Comparison of ENCODE assay signal across 11 cellular contexts in genomic region chr14:43795600-43796228, GRCh38.
DNase-seq lines count a peak whose midpoint lies in the region; ATAC-seq and TF ChIP-seq lines count a peak whose summit lies in the region.
"Had no signal": no experiment of that assay in that cellular context is flagged by ENCODE, and none has a peak within 500 bp of the region (broad histone marks: within the 10 kb centered on the region; RNA-seq: fewer than 3 reads in every experiment).

No MANE protein-coding gene starts in this region.

- no peaks in the 10 kb centered on the region for H3K9me3 Mint-ChIP-seq in Caco-2 (ENCODE audit: unreplicated experiment)

- no peaks in the 10 kb centered on the region for H3K4me1 ChIP-seq in Caco-2
- no peaks in the 10 kb centered on the region for H3K4me1 ChIP-seq in esophagus squamous epithelium

- no peaks in the 10 kb centered on the region for H3K4me1 Mint-ChIP-seq in Caco-2 (ENCODE audit: low read depth, unreplicated experiment)
- H3K4me1 Mint-ChIP-seq: IgD-negative memory B cell had no signal

- H3K4me3 Mint-ChIP-seq in Caco-2 (ENCODE audit: unreplicated experiment): no peak overlapping the region
- H3K4me3 Mint-ChIP-seq: IgD-negative memory B cell had no signal

- in situ Hi-C loops in astrocyte of the cerebellum (cut with HindIII; ENCODE audit: low sequenced_read_pairs): no loop called here

- peak; percentile 16 to 40 for TF ChIP-seq CTCF in Caco-2 (IDR thresholded peaks at IDR 0.05; ENCODE audit: insufficient read depth in 1 of 2, low read depth in 1 of 2, low read length in 1 of 2, severe bottlenecking in 1 of 2, unreplicated experiment in 1 of 2)
- TF ChIP-seq CTCF in astrocyte of the cerebellum (IDR thresholded peaks at IDR 0.05; ENCODE audit: low read depth, low read length, missing control alignments): peak; percentile 17
- peak in 1 of 6 experiments; percentile 4 for TF ChIP-seq CTCF in esophagus squamous epithelium (IDR thresholded peaks at IDR 0.05)

- H3K27ac ChIP-seq in esophagus squamous epithelium: no peak overlapping the region

- POLR2A ChIA-PET in Caco-2 (lab: Charles Lee): no interaction called here

- H3K4me3 ChIP-seq in Caco-2 (ENCODE audit: low read depth, low read length) (no peak overlapping the region), astrocyte of the cerebellum (ENCODE audit: low read depth, low read length) (no peak overlapping the region), esophagus squamous epithelium (no peak overlapping the region)

- TF ChIP-seq POLR2A in esophagus squamous epithelium (IDR thresholded peaks at IDR 0.05): no peak

- H3K27me3 ChIP-seq in Caco-2 (replicated peaks; ENCODE audit: control insufficient read depth, insufficient read depth, low read length) (no peaks in the 10 kb centered on the region), esophagus squamous epithelium (no peaks in the 10 kb centered on the region)

- H3K9me3 ChIP-seq in Caco-2 (no peaks in the 10 kb centered on the region; the same call in 1 of the 2 replicates), esophagus squamous epithelium (no peaks in the 10 kb centered on the region)

- no peaks in the 10 kb centered on the region for H3K27me3 Mint-ChIP-seq in Caco-2 (ENCODE audit: insufficient read depth, unreplicated experiment)
- H3K27me3 Mint-ChIP-seq: IgD-negative memory B cell had no signal

- DNase-seq in Caco-2 (peak in 1 of 2 experiments; percentile 7), NCI-H1092 treated with DMSO at 0.1 percent for 48 hours (lab: John Stamatoyannopoulos, UW) (peak; percentile 59), astrocyte of the cerebellum (ENCODE audit: low read depth) (no peak), kidney glomerular epithelial cell (lab: John Stamatoyannopoulos, UW) (peak; percentile 17), esophagus squamous epithelium (lab: John Stamatoyannopoulos, UW) (no peak), activated gamma-delta T cell treated with Interleukin-2 at 50 U/mL for 16 hours (no peak)
- DNase-seq in activated T-cell treated with anti-CD3 and anti-CD28 coated beads, Interleukin-2, amount 50 U/mL, for 1 hour: no peak
- DNase-seq: activated T-cell treated with anti-CD3 and anti-CD28 coated beads for 4 hours, Right ventricle myocardium superior had no signal

- ATAC-seq in HG02798 (IDR thresholded peaks at IDR 0.05; ENCODE audit: poor library complexity, unreplicated experiment): no peak

- no peaks in the 10 kb centered on the region for H3K36me3 ChIP-seq in Caco-2 (ENCODE audit: control insufficient read depth, insufficient read depth, low read length)
- H3K36me3 ChIP-seq in esophagus squamous epithelium: no peaks in the 10 kb centered on the region

- CTCF ChIA-PET in Caco-2 (lab: Charles Lee): no interaction called here

- H3K36me3 Mint-ChIP-seq in Caco-2 (ENCODE audit: insufficient read depth, unreplicated experiment): no peaks in the 10 kb centered on the region
- H3K36me3 Mint-ChIP-seq: IgD-negative memory B cell had no signal

- H3K27ac Mint-ChIP-seq in Caco-2 (ENCODE audit: unreplicated experiment): no peak overlapping the region
- H3K27ac Mint-ChIP-seq: IgD-negative memory B cell had no signal

- no TSS peak for BruUV-seq in Caco-2 (replicated peaks; lab: Mats Ljungman, UMichigan)

- intact Hi-C loops in Caco-2 (cut with micrococcal nuclease; ENCODE audit: unreplicated experiment) (loop anchor here (1.0 to 2.0 kb wide), 3 partner anchors 148 to 293 kb away; no protein-coding TSS in a partner anchor), esophagus squamous epithelium (cut with DNase I) (no loop called here)

Comparison
In these comparisons a context has a peak if more than half of its experiments do, and no peak if none do; other contexts are left out.
1. DNase-seq: peak in NCI-H1092 treated with DMSO at 0.1 percent for 48 hours (single experiment) and kidney glomerular epithelial cell (single experiment); none in astrocyte of the cerebellum (single experiment), activated T-cell treated with anti-CD3 and anti-CD28 coated beads, Interleukin-2, amount 50 U/mL, for 1 hour (single experiment), esophagus squamous epithelium (single experiment) and activated gamma-delta T cell treated with Interleukin-2 at 50 U/mL for 16 hours (single experiment).